Comparison of ENCODE assay signal across 1 cellular context in genomic region chr17:43217614-43218087, GRCh38.
TF ChIP-seq lines count a peak whose summit lies in the region.

No MANE protein-coding gene starts in this region.

TF ChIP-seq in WTC11, 78 proteins besides CTCF, POLR2A, EP300 and RAD21:
- TF ChIP-seq ZNF219 (CRISPR knock-in tag; IDR thresholded peaks at IDR 0.05; ENCODE audit: borderline replicate concordance) (no peak), E2F1 (CRISPR knock-in tag; IDR thresholded peaks at IDR 0.05) (no peak), KAT7 (CRISPR knock-in tag; IDR thresholded peaks at IDR 0.05; ENCODE audit: borderline replicate concordance) (no peak), MYBL2 (CRISPR knock-in tag; IDR thresholded peaks at IDR 0.05) (no peak), SOX15 (CRISPR knock-in tag; IDR thresholded peaks at IDR 0.05) (no peak), ETV6 (CRISPR knock-in tag; IDR thresholded peaks at IDR 0.05) (no peak), FOXK1 (CRISPR knock-in tag; IDR thresholded peaks at IDR 0.05) (no peak), IRF2 (CRISPR knock-in tag; IDR thresholded peaks at IDR 0.05; ENCODE audit: borderline replicate concordance, low read depth) (no peak), ZNF317 (CRISPR knock-in tag; IDR thresholded peaks at IDR 0.05; ENCODE audit: borderline replicate concordance, low read depth) (no peak), STAT6 (CRISPR knock-in tag; conservative IDR thresholded peaks at IDR 0.05; ENCODE audit: low read depth) (no peak), JUN (CRISPR knock-in tag; IDR thresholded peaks at IDR 0.05) (no peak), TCF7 (CRISPR knock-in tag; IDR thresholded peaks at IDR 0.05; ENCODE audit: low read depth) (no peak), ZNF121 (CRISPR knock-in tag; IDR thresholded peaks at IDR 0.05) (no peak)
